ENCODE assay signal across 8 cellular contexts in the genomic region with DNA sequence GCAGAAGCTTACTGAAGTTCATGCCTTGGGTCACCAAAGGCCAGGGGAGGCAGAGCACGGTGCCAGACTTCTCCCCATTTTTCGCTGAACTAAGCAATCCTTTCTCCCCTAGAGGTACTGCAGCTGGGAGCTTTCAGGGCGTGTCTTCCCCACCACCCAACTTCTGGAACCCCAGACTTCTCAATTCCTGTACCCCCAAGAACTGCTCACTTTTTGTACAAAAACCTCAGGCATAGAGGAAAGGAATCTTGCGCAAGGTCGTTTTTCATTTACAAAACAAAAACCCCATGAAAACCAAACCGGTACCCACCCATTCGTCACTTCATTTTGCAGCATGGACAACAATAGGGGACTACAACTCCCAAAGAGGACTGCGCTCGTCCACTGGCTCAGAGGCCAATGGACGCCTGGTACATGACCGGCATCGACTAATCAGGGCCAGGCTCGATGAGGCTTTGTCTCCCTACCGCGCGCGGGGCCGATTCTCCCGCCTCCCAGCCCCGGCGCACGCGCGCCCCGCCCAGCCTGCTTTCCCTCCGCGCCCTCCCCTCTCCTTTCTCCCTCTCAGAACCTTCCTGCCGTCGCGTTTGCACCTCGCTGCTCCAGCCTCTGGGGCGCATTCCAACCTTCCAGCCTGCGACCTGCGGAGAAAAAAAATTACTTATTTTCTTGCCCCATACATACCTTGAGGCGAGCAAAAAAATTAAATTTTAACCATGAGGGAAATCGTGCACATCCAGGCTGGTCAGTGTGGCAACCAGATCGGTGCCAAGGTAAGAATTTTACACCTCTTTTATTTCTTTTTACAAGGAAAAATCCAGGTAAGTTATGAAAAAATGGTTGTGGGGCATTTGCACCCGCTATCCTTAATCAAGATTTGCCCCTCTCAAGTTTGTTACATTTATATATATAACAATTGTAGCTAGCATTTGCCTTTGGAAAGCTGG. TPM values are rescaled to one million over a fixed set of nuclear protein-coding genes. Genes with fewer than 3 reads are reported as not detected.
DNase-seq lines count a peak whose midpoint lies in the region; ATAC-seq and TF ChIP-seq lines count a peak whose summit lies in the region.

Gene TUBB (plus strand): TSS at position 562 of the 947 bp plus-strand sequence. CDS start 155 bp downstream, at position 717.

- DNase-seq in AG04450 (ENCODE audit: low read depth, low spot score): peak; percentile 94
- DNase-seq in NCI-H510A treated with DMSO at 0.1 percent for 48 hours (lab: John Stamatoyannopoulos, UW): peak; percentile 94
- peak; percentile 92 for DNase-seq in activated CD4-positive, alpha-beta T cell treated with anti-CD3 and anti-CD28 coated beads for 1 hour
- DNase-seq in cerebellar nuclear complex (lab: John Stamatoyannopoulos, UW): peak; percentile 90 to 94
- peak; percentile 99 for DNase-seq in islet precursor cell
- peak; percentile 94 for DNase-seq in stimulated activated CD4-positive, alpha-beta T cell treated with anti-CD3 and anti-CD28 coated beads, Interleukin-12 subunit alpha, Interleukin-12 subunit beta, amount 100 ng/mL, for 4 hours

- POLR2A ChIA-PET in AG04450 (lab: Yijun Ruan, JAX): interaction anchor here (0.7 to 4.9 kb wide), 6 partner anchors 13 to 41 kb away, joined by 3 to 43 read pairs (median 4); partner anchors contain the start of genes IER3 and NRM

- H3K4me3 ChIP-seq in AG04450 (ENCODE audit: low read depth, low read length): peak within 1 kb of the TSS; percentile 85

- peak; percentile 51 for ATAC-seq in GM18909 (IDR thresholded peaks at IDR 0.05; ENCODE audit: poor library complexity, unreplicated experiment)
- ATAC-seq in HG03354 (IDR thresholded peaks at IDR 0.05; ENCODE audit: poor library complexity, severe bottlenecking, unreplicated experiment): peak; percentile 40

- no peak for TF ChIP-seq CTCF in AG04450 (IDR thresholded peaks at IDR 0.05; ENCODE audit: low read depth, low read length)

- peak within 1 kb of the TSS; percentile 94 for H3K27ac ChIP-seq in AG04450 (ENCODE audit: low read depth, low read length)

- CTCF ChIA-PET in AG04450 (lab: Charles Lee): interaction anchor here (0.6 to 5.0 kb wide), 4 partner anchors 40 to 164 kb away, joined by 3 to 105 read pairs (median 4); partner anchors contain the start of gene DHX16

- H3K9me3 ChIP-seq in AG04450 (ENCODE audit: control insufficient read depth, insufficient read depth, low read length): no peaks in the 10 kb centered on the region

- no peaks in the 10 kb centered on the region for H3K27me3 ChIP-seq in AG04450 (ENCODE audit: control insufficient read depth, insufficient read depth, low read length)

RNA-seq across cellular contexts. Expression of gene TUBB, which starts in this region (rescaled TPM):
- polyA plus RNA-seq in AG04450 (2011; rRNA removed): 1,457 and 1,715 TPM in 2 replicates
- polyA minus RNA-seq in AG04450 (2011; rRNA and poly(A)+ RNA removed): 1,694 and 2,026 TPM in 2 replicates

Comparison
In these comparisons a context has a peak if more than half of its experiments do, and no peak if none do; other contexts are left out.
1. Peak in every context shown above with its lines: DNase-seq, ATAC-seq, H3K4me3 ChIP-seq and H3K27ac ChIP-seq.